Comparison of ENCODE assay signal across 18 cellular contexts in the genomic region with DNA sequence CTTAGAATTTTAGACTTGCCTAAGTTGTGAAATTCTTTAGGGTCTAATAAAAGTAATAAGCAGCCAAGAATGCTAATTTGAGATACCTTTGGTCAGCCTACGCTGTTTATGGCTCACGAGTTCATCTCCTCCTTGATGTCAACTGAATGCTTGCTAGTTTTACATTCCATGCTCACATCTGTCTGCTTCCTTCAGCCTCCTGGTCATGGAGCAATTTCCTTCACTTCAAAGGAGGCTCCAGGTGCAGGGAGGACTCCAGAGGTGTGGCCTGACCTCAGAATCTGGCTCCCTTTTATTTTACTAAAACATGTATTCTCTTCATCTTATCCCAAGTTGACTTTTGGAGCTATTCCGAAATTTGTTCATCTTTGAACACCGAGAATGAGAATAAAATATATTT. TPM values are rescaled to one million over a fixed set of nuclear protein-coding genes. Genes with fewer than 3 reads are reported as not detected.
DNase-seq lines count a peak whose midpoint lies in the region; ATAC-seq and TF ChIP-seq lines count a peak whose summit lies in the region.
"Had no signal": no experiment of that assay in that cellular context is flagged by ENCODE, and none has a peak within 500 bp of the region (broad histone marks: within the 10 kb centered on the region; RNA-seq: fewer than 3 reads in every experiment).

No MANE protein-coding gene starts in this region.

- no peaks in the 10 kb centered on the region for H3K9me2 ChIP-seq in hepatocyte (replicated peaks; ENCODE audit: insufficient read depth)

- H2AFZ ChIP-seq in hepatocyte: no peak overlapping the region

- DNase-seq in SIG-M5 treated with dmso at 0.1 percent for 504 hours (lab: John Stamatoyannopoulos, UW; ENCODE audit: unreplicated experiment) (peak; percentile 8), SIG-M5 (lab: John Stamatoyannopoulos, UW) (no peak), SHP77 treated with DMSO at 0.1 percent for 48 hours (lab: John Stamatoyannopoulos, UW) (peak; percentile 11), hepatocyte (ENCODE audit: low spot score) (peak; percentile 48), transverse colon (peak; percentile 24), GM20000 (ENCODE audit: low spot score) (no peak), aorta (no peak)
- DNase-seq: activated CD4-positive, alpha-beta T cell treated with anti-CD3 and anti-CD28 coated beads, Interleukin-2, amount 50 U/mL, for 48 hours; anterior cingulate cortex; dorsolateral prefrontal cortex; H7; Karpas-422; NCI-H1694 treated with DMSO at 0.1 percent for 48 hours; NCI-H526; nucleus accumbens; stimulated activated naive CD4-positive, alpha-beta T cell treated with Interleukin-2 at 50 U/mL for 16 hours had no signal

- no peak for TF ChIP-seq EP300 in transverse colon (IDR thresholded peaks at IDR 0.05; ENCODE audit: low read depth)

- in situ Hi-C loops in transverse colon (cut with MboI; ENCODE audit: low pct_ligation_motif_present in 1 of 4, low pct_unique_long_range_greater_than_20kb in 1 of 4, low sequenced_read_pairs in 3 of 4): no loop called here

- ATAC-seq in aorta (ENCODE audit: low FRiP score) (no peak), HG03571 (IDR thresholded peaks at IDR 0.05; ENCODE audit: unreplicated experiment) (no peak)

- H3K27ac ChIP-seq in hepatocyte: no peak overlapping the region
- H3K27ac ChIP-seq in transverse colon: no peak overlapping the region
- H3K27ac ChIP-seq in aorta (ENCODE audit: low read depth in 1 of 2, low read length in 2 of 2): no peak overlapping the region
- H3K27ac ChIP-seq: dorsolateral prefrontal cortex, RWPE1 had no signal

- H3K4me3 ChIP-seq in hepatocyte (no peak overlapping the region), transverse colon (no peak overlapping the region), aorta (ENCODE audit: low read length in 2 of 2) (no peak overlapping the region)
- H3K4me3 ChIP-seq: dorsolateral prefrontal cortex had no signal

- intact Hi-C loops in transverse colon (cut with DNase I; ENCODE audit: low total_unique reads) (no loop called here), aorta (cut with DNase I) (no loop called here)

- H3K79me2 ChIP-seq in hepatocyte: no peaks in the 10 kb centered on the region

- no peaks in the 10 kb centered on the region for H3K27me3 ChIP-seq in hepatocyte
- H3K27me3 ChIP-seq in transverse colon: no peaks in the 10 kb centered on the region
- H3K27me3 ChIP-seq in aorta (ENCODE audit: control insufficient read depth in 1 of 2, insufficient read depth in 2 of 2, low read length in 1 of 2): no peaks in the 10 kb centered on the region

- no peak overlapping the region for H3K4me2 ChIP-seq in hepatocyte

- no peak for TF ChIP-seq POLR2A in transverse colon (IDR thresholded peaks at IDR 0.05)

- TF ChIP-seq CTCF in hepatocyte (IDR thresholded peaks at IDR 0.05; ENCODE audit: poor library complexity): peak; percentile 26
- peak in 2 of 5 experiments; percentile 19 to 34 for TF ChIP-seq CTCF in transverse colon (IDR thresholded peaks at IDR 0.05)
- TF ChIP-seq CTCF in GM20000 (IDR thresholded peaks at IDR 0.05; ENCODE audit: extremely low read depth, missing control alignments): no peak

- H4K20me1 ChIP-seq in hepatocyte (ENCODE audit: insufficient read depth, poor library complexity, severe bottlenecking): no peaks in the 10 kb centered on the region

- 81% methylated on average over 4 of the region's 4 CpGs for WGBS in hepatocyte (ENCODE audit: low lambda C conversion rate, missing lambda C conversion rate)
- WGBS in transverse colon (ENCODE audit: low coverage in 1 of 2), 2 donors: 76 to 93% methylated on average over 2 to 4 of the region's 4 CpGs
- WGBS in aorta, 2 donors: 95 to 96% methylated on average over 4 of the region's 4 CpGs

- H3K36me3 ChIP-seq in hepatocyte (replicated peaks; ENCODE audit: insufficient read depth, low read depth): no peaks in the 10 kb centered on the region
- H3K36me3 ChIP-seq in transverse colon: no peaks in the 10 kb centered on the region
- H3K36me3 ChIP-seq in aorta (ENCODE audit: control insufficient read depth in 1 of 2, insufficient read depth in 2 of 2, low read length in 1 of 2): no peaks in the 10 kb centered on the region

- no peaks in the 10 kb centered on the region for H3K9me3 ChIP-seq in hepatocyte (ENCODE audit: low read depth)
- H3K9me3 ChIP-seq in transverse colon: no peaks in the 10 kb centered on the region
- H3K9me3 ChIP-seq in aorta (ENCODE audit: control insufficient read depth, low read length): no peaks in the 10 kb centered on the region

- peaks cover 11% of the 10 kb centered on the region for H3K4me1 ChIP-seq in hepatocyte (ENCODE audit: insufficient read depth)
- no peaks in the 10 kb centered on the region for H3K4me1 ChIP-seq in transverse colon
- H3K4me1 ChIP-seq in aorta (ENCODE audit: control insufficient read depth in 1 of 2, insufficient read depth in 2 of 2, low read length in 2 of 2): no peaks in the 10 kb centered on the region

RNA-seq across cellular contexts. Expression of gene LNX1, which starts 23.3 kb away (rescaled TPM):
- total RNA-seq in hepatocyte (16.7 and 20.8 TPM in 2 replicates), transverse colon (10 to 100 TPM in 3 of 4 donors, 1 to 10 TPM in 1; 2.6 to 35.5 (median 18.1) TPM), aorta (10 to 100 TPM in 1 of 2 donors, 1 to 10 TPM in 1; 4.6 to 11.1 TPM)
- polyA plus RNA-seq in hepatocyte (7.3 and 8.4 TPM in 2 replicates), aorta (1 to 10 TPM; 3.1 to 7.7 TPM)

Comparison
In these comparisons a context has a peak if more than half of its experiments do, and no peak if none do; other contexts are left out.
1. DNase-seq: peak in SIG-M5 treated with dmso at 0.1 percent for 504 hours (single experiment), SHP77 treated with DMSO at 0.1 percent for 48 hours (single experiment), hepatocyte (single experiment) and transverse colon (single experiment); none in SIG-M5 (single experiment), GM20000 (single experiment) and aorta (0 of 2).